ENCODE assay signal across 16 cellular contexts in genomic region chr5:124576848-124577409, GRCh38.
A peak's percentile ranks its signal among the peaks of the same experiment; 100 is the strongest.
DNase-seq lines count a peak whose midpoint lies in the region; ATAC-seq and TF ChIP-seq lines count a peak whose summit lies in the region.
"Had no signal": no experiment of that assay in that cellular context is flagged by ENCODE, and none has a peak within 500 bp of the region (broad histone marks: within the 10 kb centered on the region; RNA-seq: fewer than 3 reads in every experiment).

No MANE protein-coding gene starts in this region.

- no peak for TF ChIP-seq CTCF in CD8-positive, alpha-beta T cell (IDR thresholded peaks at IDR 0.05)

- no peak overlapping the region for H3K4me3 Mint-ChIP-seq in CD8-positive, alpha-beta T cell
- H3K4me3 Mint-ChIP-seq: HFFc6 had no signal

- no peaks in the 10 kb centered on the region for H3K4me1 ChIP-seq in CD8-positive, alpha-beta T cell (ENCODE audit: insufficient read depth, low read length)
- H3K4me1 ChIP-seq: SJSA1 had no signal

- intact Hi-C loops in CD8-positive, alpha-beta T cell (cut with DNase I, micrococcal nuclease), result no loop called here

- H3K36me3 ChIP-seq in CD8-positive, alpha-beta T cell (ENCODE audit: insufficient read depth, low read length), result no peaks in the 10 kb centered on the region
- H3K36me3 ChIP-seq: SJSA1, thoracic aorta had no signal

- H3K4me3 ChIP-seq in CD8-positive, alpha-beta T cell (ENCODE audit: low read depth, low read length), result no peak overlapping the region
- H3K4me3 ChIP-seq: SJSA1, thoracic aorta had no signal

- no peak for DNase-seq in caudate nucleus (lab: John Stamatoyannopoulos, UW)
- DNase-seq in CD8-positive, alpha-beta T cell, result no peak
- DNase-seq in COR-L47 (lab: John Stamatoyannopoulos, UW), result no peak
- no peak for DNase-seq in activated T-cell treated with anti-CD3 and anti-CD28 coated beads, Interleukin-2, amount 50 U/mL, for 48 hours
- DNase-seq in activated CD4-positive, alpha-beta T cell treated with anti-CD3 and anti-CD28 coated beads, Interleukin-2, amount 50 U/mL, for 4 hours, result no peak
- DNase-seq: activated CD4-positive, CD25-positive, alpha-beta regulatory T cell; activated effector memory CD4-positive, alpha-beta T cell treated with anti-CD3 and anti-CD28 coated beads, Interleukin-2, amount 50 U/mL, for 16 hours; HFFc6; NCI-H510A treated with DMSO at 0.1 percent for 48 hours; nucleus accumbens; stimulated activated CD4-positive, alpha-beta T cell treated with anti-CD3 and anti-CD28 coated beads, Interleukin-2, amount 100 ng/mL, for 48 hours had no signal

- no peaks in the 10 kb centered on the region for H3K9me3 ChIP-seq in CD8-positive, alpha-beta T cell (ENCODE audit: low read length)
- H3K9me3 ChIP-seq: SJSA1, thoracic aorta had no signal

- ATAC-seq in GM18502 (IDR thresholded peaks at IDR 0.05; ENCODE audit: poor library complexity, unreplicated experiment) (peak; percentile 92), GM21381 (IDR thresholded peaks at IDR 0.05; ENCODE audit: unreplicated experiment) (peak; percentile 97), HG03060 (IDR thresholded peaks at IDR 0.05; ENCODE audit: low read depth, unreplicated experiment) (peak; percentile 83)
- no peak for ATAC-seq in CD8-positive, alpha-beta T cell

- no peak overlapping the region for H3K27ac Mint-ChIP-seq in CD8-positive, alpha-beta T cell
- H3K27ac Mint-ChIP-seq: HFFc6 had no signal

- CTCF ChIA-PET in CD8-positive, alpha-beta T cell (lab: Charles Lee), result no interaction called here

- POLR2A ChIA-PET in CD8-positive, alpha-beta T cell (lab: Charles Lee), result no interaction called here

- H3K4me1 Mint-ChIP-seq in CD8-positive, alpha-beta T cell (ENCODE audit: low read depth), result no peaks in the 10 kb centered on the region

- H3K36me3 Mint-ChIP-seq in CD8-positive, alpha-beta T cell, result no peaks in the 10 kb centered on the region

- no peaks in the 10 kb centered on the region for H3K27me3 ChIP-seq in CD8-positive, alpha-beta T cell (ENCODE audit: insufficient read depth, low read length)
- H3K27me3 ChIP-seq: SJSA1 had no signal

- no peaks in the 10 kb centered on the region for H3K27me3 Mint-ChIP-seq in CD8-positive, alpha-beta T cell (ENCODE audit: low read depth)

- H3K9me3 Mint-ChIP-seq in CD8-positive, alpha-beta T cell, result no peaks in the 10 kb centered on the region
- H3K9me3 Mint-ChIP-seq: HFFc6 had no signal

- H3K27ac ChIP-seq in caudate nucleus (ENCODE audit: low read depth, low read length), result peak overlapping the region; percentile 86
- H3K27ac ChIP-seq in CD8-positive, alpha-beta T cell (ENCODE audit: low read depth, low read length), result no peak overlapping the region
- H3K27ac ChIP-seq: SJSA1, thoracic aorta had no signal
